ENCODE assay signal across 24 cellular contexts in genomic region chr15:95698971-95699370, GRCh38.
"Had no signal": no experiment of that assay in that cellular context is flagged by ENCODE, and none has a peak within 500 bp of the region (broad histone marks: within the 10 kb centered on the region; RNA-seq: fewer than 3 reads in every experiment).

No MANE protein-coding gene starts in this region.

- ATAC-seq: Panc1 had no signal

- H3K27ac Mint-ChIP-seq: activated CD4-positive, alpha-beta memory T cell treated with anti-CD3 and anti-CD28 coated beads for 36 hours; activated CD4-positive, alpha-beta T cell treated with anti-CD3 and anti-CD28 coated beads, Interleukin-2, amount 10 ng/mL, durations not matched to agents 7 days and 5 days; activated naive CD8-positive, alpha-beta T cell treated with anti-CD3 and anti-CD28 coated beads, Interleukin-2, amount 10 ng/mL, durations not matched to agents 7 days and 5 days had no signal

- H3K36me3 Mint-ChIP-seq: activated naive CD8-positive, alpha-beta T cell treated with anti-CD3 and anti-CD28 coated beads, Interleukin-2, amount 10 ng/mL, durations not matched to agents 7 days and 5 days had no signal

- H3K4me1 Mint-ChIP-seq: activated CD4-positive, alpha-beta T cell treated with anti-CD3 and anti-CD28 coated beads, Interleukin-2, amount 10 ng/mL, durations not matched to agents 7 days and 5 days; activated naive CD8-positive, alpha-beta T cell treated with anti-CD3 and anti-CD28 coated beads, Interleukin-2, amount 10 ng/mL, durations not matched to agents 7 days and 5 days had no signal

- H3K4me3 ChIP-seq: adrenal gland, SJCRH30 had no signal

- H3K36me3 ChIP-seq: adrenal gland, SJCRH30 had no signal

- H3K27ac ChIP-seq: adrenal gland, RWPE1, SJCRH30, VCaP had no signal

- H3K4me3 Mint-ChIP-seq: activated CD4-positive, alpha-beta memory T cell treated with anti-CD3 and anti-CD28 coated beads for 36 hours; activated CD4-positive, alpha-beta T cell treated with anti-CD3 and anti-CD28 coated beads, Interleukin-2, amount 10 ng/mL, durations not matched to agents 7 days and 5 days; activated naive CD8-positive, alpha-beta T cell treated with anti-CD3 and anti-CD28 coated beads, Interleukin-2, amount 10 ng/mL, durations not matched to agents 7 days and 5 days had no signal

- H3K27me3 ChIP-seq: adrenal gland, SJCRH30 had no signal

- H3K4me1 ChIP-seq: adrenal gland had no signal

- DNase-seq: activated CD4-positive, alpha-beta memory T cell treated with anti-CD3 and anti-CD28 coated beads for 36 hours; activated CD4-positive, alpha-beta T cell treated with anti-CD3 and anti-CD28 coated beads, Interleukin-2, amount 10 ng/mL, durations not matched to agents 7 days and 5 days; activated CD4-positive, CD25-positive, alpha-beta regulatory T cell; activated naive CD4-positive, alpha-beta T cell treated with anti-CD3 and anti-CD28 coated beads, Interleukin-2, amount 50 U/mL, for 16 hours; activated naive CD8-positive, alpha-beta T cell treated with anti-CD3 and anti-CD28 coated beads, Interleukin-2, amount 10 ng/mL, durations not matched to agents 7 days and 5 days; activated T-cell treated with anti-CD3 and anti-CD28 coated beads, Interleukin-2, amount 50 U/mL, for 1 hour; adrenal gland; anterior cingulate cortex; cerebellar nuclear complex; NCI-H1092 treated with DMSO at 0.1 percent for 48 hours; NCI-H1417 treated with DMSO at 0.1 percent for 48 hours; NCI-H1694; NCI-H2029; NCI-H345; NCI-H510A; NCI-H526 treated with DMSO at 0.1 percent for 48 hours; NK-92 treated with Interleukin-12 subunit alpha and Interleukin-12 subunit beta, amount 100 ng/mL, for 24 hours; Right ventricle myocardium superior; SK-N-SH; T-helper 1 cell had no signal

- H3K27me3 Mint-ChIP-seq: activated CD4-positive, alpha-beta memory T cell treated with anti-CD3 and anti-CD28 coated beads for 36 hours; activated CD4-positive, alpha-beta T cell treated with anti-CD3 and anti-CD28 coated beads, Interleukin-2, amount 10 ng/mL, durations not matched to agents 7 days and 5 days; activated naive CD8-positive, alpha-beta T cell treated with anti-CD3 and anti-CD28 coated beads, Interleukin-2, amount 10 ng/mL, durations not matched to agents 7 days and 5 days had no signal
